Comparison of ENCODE assay signal across 8 cellular contexts in the genomic region with DNA sequence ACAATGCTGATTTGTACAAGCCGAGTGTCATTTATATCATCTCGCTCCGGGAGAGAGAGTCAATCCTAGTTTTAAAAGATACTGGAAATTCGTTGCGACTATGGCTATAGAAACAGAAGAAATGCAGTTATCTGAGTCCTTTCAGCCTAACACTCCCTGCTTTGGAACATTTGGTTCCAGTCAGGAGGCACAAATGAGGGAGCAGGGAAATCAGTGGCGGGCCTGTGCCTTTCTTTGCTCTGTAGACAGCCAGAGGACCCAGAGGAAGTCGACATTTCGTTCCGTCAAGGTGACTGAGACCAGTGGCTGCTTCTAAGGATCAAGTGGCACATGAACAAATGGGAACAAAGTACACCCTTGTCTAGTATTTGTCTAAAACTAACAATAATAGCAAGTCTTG. TPM values are rescaled to one million over a fixed set of nuclear protein-coding genes. Genes with fewer than 3 reads are reported as not detected.
DNase-seq lines count a peak whose midpoint lies in the region; ATAC-seq and TF ChIP-seq lines count a peak whose summit lies in the region.

No MANE protein-coding gene starts in this region.

- H3K27ac ChIP-seq in testis = peak overlapping the region in 1 of 2 donors; percentile 67

- DNase-seq in activated CD4-positive, alpha-beta T cell treated with anti-CD3 and anti-CD28 coated beads, Interleukin-2, amount 10 ng/mL, durations not matched to agents 7 days and 5 days = no peak
- DNase-seq in activated CD4-positive, alpha-beta T cell treated with anti-CD3 and anti-CD28 coated beads for 48 hours = no peak
- DNase-seq in activated CD4-positive, alpha-beta memory T cell treated with anti-CD3 and anti-CD28 coated beads for 36 hours = no peak
- DNase-seq in immature natural killer cell (no peak), testis (no peak), head of caudate nucleus (no peak)

- POLR2A ChIA-PET in activated CD4-positive, alpha-beta T cell treated with anti-CD3 and anti-CD28 coated beads, Interleukin-2, amount 10 ng/mL, durations not matched to agents 7 days and 5 days (lab: Charles Lee) = no interaction called here
- POLR2A ChIA-PET in activated CD4-positive, alpha-beta memory T cell treated with anti-CD3 and anti-CD28 coated beads for 36 hours (lab: Charles Lee) = no interaction called here

- peaks cover 15% of the 10 kb centered on the region for H3K4me1 ChIP-seq in testis

- H3K27ac Mint-ChIP-seq in activated CD4-positive, alpha-beta T cell treated with anti-CD3 and anti-CD28 coated beads, Interleukin-2, amount 10 ng/mL, durations not matched to agents 7 days and 5 days = peak overlapping the region; percentile 81
- H3K27ac Mint-ChIP-seq in activated CD4-positive, alpha-beta memory T cell treated with anti-CD3 and anti-CD28 coated beads for 36 hours = peak overlapping the region; percentile 44
- peak overlapping the region in 4 of 6 donors; percentile 19 to 67 (median 30) for H3K27ac Mint-ChIP-seq in immature natural killer cell

- CTCF ChIA-PET in activated CD4-positive, alpha-beta T cell treated with anti-CD3 and anti-CD28 coated beads, Interleukin-2, amount 10 ng/mL, durations not matched to agents 7 days and 5 days (lab: Charles Lee) = no interaction called here
- CTCF ChIA-PET in activated CD4-positive, alpha-beta memory T cell treated with anti-CD3 and anti-CD28 coated beads for 36 hours (lab: Charles Lee) = no interaction called here

- 58 to 64% methylated on average over 9 of the region's 9 CpGs for WGBS in testis, 2 donors

- H3K9me3 Mint-ChIP-seq in activated CD4-positive, alpha-beta T cell treated with anti-CD3 and anti-CD28 coated beads, Interleukin-2, amount 10 ng/mL, durations not matched to agents 7 days and 5 days = no peaks in the 10 kb centered on the region
- no peaks in the 10 kb centered on the region for H3K9me3 Mint-ChIP-seq in activated CD4-positive, alpha-beta memory T cell treated with anti-CD3 and anti-CD28 coated beads for 36 hours
- H3K9me3 Mint-ChIP-seq in immature natural killer cell = no peaks in the 10 kb centered on the region

- no peak for TF ChIP-seq CTCF in testis (IDR thresholded peaks at IDR 0.05)

- H3K36me3 Mint-ChIP-seq in activated CD4-positive, alpha-beta T cell treated with anti-CD3 and anti-CD28 coated beads, Interleukin-2, amount 10 ng/mL, durations not matched to agents 7 days and 5 days (ENCODE audit: low read depth) = peaks cover 7% of the 10 kb centered on the region
- peaks cover 3% of the 10 kb centered on the region for H3K36me3 Mint-ChIP-seq in activated CD4-positive, alpha-beta memory T cell treated with anti-CD3 and anti-CD28 coated beads for 36 hours
- no peaks in the 10 kb centered on the region for H3K36me3 Mint-ChIP-seq in immature natural killer cell

- H3K4me1 Mint-ChIP-seq in activated CD4-positive, alpha-beta T cell treated with anti-CD3 and anti-CD28 coated beads, Interleukin-2, amount 10 ng/mL, durations not matched to agents 7 days and 5 days = peaks cover 65% of the 10 kb centered on the region
- H3K4me1 Mint-ChIP-seq in activated CD4-positive, alpha-beta memory T cell treated with anti-CD3 and anti-CD28 coated beads for 36 hours (ENCODE audit: low read depth) = peaks cover 43% of the 10 kb centered on the region
- peaks cover 21 to 48% of the 10 kb centered on the region in 2 donors for H3K4me1 Mint-ChIP-seq in immature natural killer cell

- ATAC-seq in GM19455 (IDR thresholded peaks at IDR 0.05; ENCODE audit: unreplicated experiment) = no peak
- no peak for ATAC-seq in GM18498 (IDR thresholded peaks at IDR 0.05; ENCODE audit: unreplicated experiment)

- no peaks in the 10 kb centered on the region for H3K36me3 ChIP-seq in testis (ENCODE audit: low read depth, missing control alignments)

- no peaks in the 10 kb centered on the region for H3K27me3 ChIP-seq in testis

- H3K4me3 Mint-ChIP-seq in activated CD4-positive, alpha-beta T cell treated with anti-CD3 and anti-CD28 coated beads, Interleukin-2, amount 10 ng/mL, durations not matched to agents 7 days and 5 days = peak overlapping the region; percentile 69
- peak overlapping the region; percentile 56 for H3K4me3 Mint-ChIP-seq in activated CD4-positive, alpha-beta memory T cell treated with anti-CD3 and anti-CD28 coated beads for 36 hours
- peak overlapping the region; percentile 59 to 80 (median 76) for H3K4me3 Mint-ChIP-seq in immature natural killer cell

- H3K27me3 Mint-ChIP-seq in activated CD4-positive, alpha-beta T cell treated with anti-CD3 and anti-CD28 coated beads, Interleukin-2, amount 10 ng/mL, durations not matched to agents 7 days and 5 days = no peaks in the 10 kb centered on the region
- no peaks in the 10 kb centered on the region for H3K27me3 Mint-ChIP-seq in activated CD4-positive, alpha-beta memory T cell treated with anti-CD3 and anti-CD28 coated beads for 36 hours
- peaks cover 3 to 9% (median 3%) of the 10 kb centered on the region in 3 donors for H3K27me3 Mint-ChIP-seq in immature natural killer cell (ENCODE audit: low read depth in 3 of 3)

- intact Hi-C loops in activated CD4-positive, alpha-beta memory T cell treated with anti-CD3 and anti-CD28 coated beads for 36 hours (cut with micrococcal nuclease) = loop anchor here (1.0 to 5.0 kb wide), 3 partner anchors 61 to 180 kb away; no protein-coding TSS in a partner anchor
- intact Hi-C loops in testis (cut with DNase I; ENCODE audit: low total_unique reads) = no loop called here
- intact Hi-C loops in head of caudate nucleus (cut with DNase I) = loop anchor here (5.0 kb wide), 1 partner anchor 151 kb away; the partner anchor contains the start of gene CRYBG3

- no peak for TF ChIP-seq POLR2A in testis (IDR thresholded peaks at IDR 0.05)

- H3K9me3 ChIP-seq in testis = no peaks in the 10 kb centered on the region

- H3K4me3 ChIP-seq in testis = peak overlapping the region; percentile 88 to 91

RNA-seq across cellular contexts. Expression of gene RIOX2, which starts 0.7 kb away (rescaled TPM):
- total RNA-seq in activated CD4-positive, alpha-beta T cell treated with anti-CD3 and anti-CD28 coated beads, Interleukin-2, amount 10 ng/mL, durations not matched to agents 7 days and 5 days = 10 to 100 TPM; 38.4 to 42.0 TPM
- 10 to 100 TPM; 35.9 to 36.1 TPM for total RNA-seq in activated CD4-positive, alpha-beta memory T cell treated with anti-CD3 and anti-CD28 coated beads for 36 hours
- polyA plus RNA-seq in immature natural killer cell (10 to 100 TPM; 12.3 to 18.8 (median 16.8) TPM), testis (ENCODE audit: insufficient read depth, low read depth, low replicate concordance) (14.0 TPM)
- 10 to 100 TPM; 16.3 to 22.5 TPM for total RNA-seq in testis

Comparison
In these comparisons a context has a peak if more than half of its experiments do, and no peak if none do; other contexts are left out.
1. H3K27ac Mint-ChIP-seq: peak in every context shown above with its lines; median percentile 81 in activated CD4-positive, alpha-beta T cell treated with anti-CD3 and anti-CD28 coated beads, Interleukin-2, amount 10 ng/mL, durations not matched to agents 7 days and 5 days; 44 in activated CD4-positive, alpha-beta memory T cell treated with anti-CD3 and anti-CD28 coated beads for 36 hours; 30 in immature natural killer cell.